19 cellular contexts compared by ENCODE assay signal in the genomic region with DNA sequence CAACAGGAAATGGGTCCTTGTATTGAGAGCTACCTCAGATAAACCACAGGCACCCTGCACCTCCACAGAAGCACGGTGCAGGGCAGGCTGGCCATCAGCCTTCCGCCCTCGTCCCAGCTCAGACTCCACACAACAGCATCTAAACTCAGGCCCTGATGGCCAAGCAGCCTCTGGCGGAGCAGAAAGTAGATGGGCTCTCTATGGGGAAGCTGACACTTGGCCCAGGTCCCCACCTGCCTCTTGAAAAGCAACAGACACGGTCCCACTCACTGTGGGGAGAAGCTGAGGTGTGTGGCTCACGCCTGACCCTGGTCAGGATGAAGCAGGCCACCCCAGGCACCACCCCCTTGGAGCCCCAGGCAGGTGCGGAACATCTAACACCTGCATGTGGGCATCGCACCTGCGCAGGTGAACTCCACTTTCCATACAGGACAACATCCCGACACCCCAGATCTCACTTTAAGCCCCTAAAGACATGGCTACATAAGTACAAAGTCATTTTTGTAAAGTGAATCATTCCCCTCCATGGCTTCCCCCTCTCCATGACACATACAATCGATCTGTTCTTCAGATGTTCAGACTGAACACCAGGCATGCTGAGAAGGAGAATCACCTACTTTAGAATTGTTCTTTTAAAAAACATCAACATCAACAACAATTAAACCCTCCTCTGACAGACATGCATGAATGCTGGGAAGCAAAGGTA.
A peak's percentile ranks its signal among the peaks of the same experiment; 100 is the strongest.
DNase-seq lines count a peak whose midpoint lies in the region; ATAC-seq and TF ChIP-seq lines count a peak whose summit lies in the region.
"Had no signal": no experiment of that assay in that cellular context is flagged by ENCODE, and none has a peak within 500 bp of the region (broad histone marks: within the 10 kb centered on the region; RNA-seq: fewer than 3 reads in every experiment).

No MANE protein-coding gene starts in this region.

- BruUV-seq in mammary epithelial cell (replicated peaks; lab: Mats Ljungman, UMichigan) (no TSS peak), MCF 10A (replicated peaks; lab: Mats Ljungman, UMichigan) (no TSS peak), A673 (replicated peaks; lab: Mats Ljungman, UMichigan) (no TSS peak)

- POLR2A ChIA-PET in MCF 10A (lab: Yijun Ruan, JAX), result no interaction called here
- POLR2A ChIA-PET in A673 (lab: Charles Lee; ENCODE audit: low non-redundant PET), result no interaction called here

- H3K27me3 ChIP-seq in mammary epithelial cell (ENCODE audit: insufficient read depth, low read length) (no peaks in the 10 kb centered on the region), foreskin keratinocyte (no peaks in the 10 kb centered on the region), A673 (replicated peaks; ENCODE audit: insufficient read depth, low read depth, low read length, poor library complexity) (peaks cover 21% of the 10 kb centered on the region)

- no peaks in the 10 kb centered on the region for H4K20me1 ChIP-seq in mammary epithelial cell (ENCODE audit: insufficient read depth, low read length)

- WGBS in mammary epithelial cell (ENCODE audit: low coverage, missing lambda C conversion rate), result 84% methylated on average over 10 of the region's 11 CpGs

- ATAC-seq in foreskin keratinocyte, result peak; percentile 70
- ATAC-seq: HepG2, K562, SK-N-SH treated with all-trans-retinoic acid at 6 μM for 48 hours, T-cell had no signal

- H3K27ac ChIP-seq in mammary epithelial cell (ENCODE audit: insufficient read depth, low read depth, low read length), result peak overlapping the region; percentile 60
- H3K27ac ChIP-seq in foreskin keratinocyte, result no peak overlapping the region
- H3K27ac ChIP-seq in A673 (ENCODE audit: low read depth, low read length, poor library complexity, severe bottlenecking), result no peak overlapping the region
- H3K27ac ChIP-seq: RWPE1 had no signal

- no peak overlapping the region for H3K4me3 Mint-ChIP-seq in MCF 10A (ENCODE audit: unreplicated experiment)
- H3K4me3 Mint-ChIP-seq: CD8-positive, alpha-beta memory T cell; T-cell had no signal

- TF ChIP-seq CTCF in mammary epithelial cell (conservative IDR thresholded peaks at IDR 0.05 in 1 of 2, IDR thresholded peaks at IDR 0.05 in 1 of 2; ENCODE audit: extremely low read depth in 1 of 2, insufficient read depth in 1 of 2, low read depth in 1 of 2, low read length in 2 of 2) (no peak), MCF 10A (IDR thresholded peaks at IDR 0.05; ENCODE audit: unreplicated experiment) (no peak), foreskin keratinocyte (conservative IDR thresholded peaks at IDR 0.05) (no peak), A673 (conservative IDR thresholded peaks at IDR 0.05; ENCODE audit: low read depth, low read length) (no peak)

- no peaks in the 10 kb centered on the region for H3K9me3 Mint-ChIP-seq in MCF 10A (ENCODE audit: unreplicated experiment)
- H3K9me3 Mint-ChIP-seq: T-cell had no signal

- no peaks in the 10 kb centered on the region for H3K27me3 Mint-ChIP-seq in MCF 10A (ENCODE audit: insufficient read depth, unreplicated experiment)

- peak overlapping the region; percentile 38 for H2AFZ ChIP-seq in mammary epithelial cell (ENCODE audit: low read depth, low read length)

- H3K4me3 ChIP-seq in mammary epithelial cell (replicated peaks in 1 of 3; ENCODE audit: insufficient read depth in 1 of 3, low read depth in 2 of 3, low read length in 3 of 3) (no peak overlapping the region), A673 (ENCODE audit: low read depth, low read length, poor library complexity, severe bottlenecking) (no peak overlapping the region)
- H3K4me3 ChIP-seq: K562 had no signal

- H3K4me1 Mint-ChIP-seq in MCF 10A (ENCODE audit: insufficient read depth, unreplicated experiment), result peaks cover 12% of the 10 kb centered on the region
- H3K4me1 Mint-ChIP-seq: CD8-positive, alpha-beta memory T cell; T-cell had no signal

- intact Hi-C loops in mammary epithelial cell (cut with micrococcal nuclease) (no loop called here), MCF 10A (cut with micrococcal nuclease) (no loop called here), A673 (cut with micrococcal nuclease; ENCODE audit: unreplicated experiment) (no loop called here)

- no peak overlapping the region for H3K27ac Mint-ChIP-seq in MCF 10A (ENCODE audit: low read depth, unreplicated experiment)
- H3K27ac Mint-ChIP-seq: CD8-positive, alpha-beta memory T cell; T-cell had no signal

- no peaks in the 10 kb centered on the region for H3K36me3 Mint-ChIP-seq in MCF 10A (ENCODE audit: insufficient read depth, unreplicated experiment)
- H3K36me3 Mint-ChIP-seq: CD8-positive, alpha-beta memory T cell; T-cell had no signal

- in situ Hi-C loops in mammary epithelial cell (cut with MboI; ENCODE audit: low sequenced_read_pairs in 2 of 2), result no loop called here

- DNase-seq in mammary epithelial cell (no peak), MCF 10A (ENCODE audit: unreplicated experiment) (no peak), NCI-H345 treated with DMSO at 0.1 percent for 48 hours (lab: John Stamatoyannopoulos, UW; ENCODE audit: unreplicated experiment) (peak; percentile 83), foreskin keratinocyte (no peak), HK-2 (ENCODE audit: unreplicated experiment) (no peak), A673 (ENCODE audit: low spot score) (no peak), NCI-H748 (lab: John Stamatoyannopoulos, UW; ENCODE audit: unreplicated experiment) (no peak)
- DNase-seq: CD8-positive, alpha-beta memory T cell; NCI-H1092; NCI-H1436; NCI-H1930; NCI-H2171 treated with DMSO at 0.1 percent for 48 hours; NCI-H446 treated with DMSO at 0.1 percent for 48 hours; NCI-H748 treated with DMSO at 0.1 percent for 48 hours; T-cell had no signal

- H3K9me3 ChIP-seq in mammary epithelial cell (replicated peaks; ENCODE audit: insufficient read depth, low read length) (no peaks in the 10 kb centered on the region), A673 (ENCODE audit: low read depth, low read length, poor library complexity, severe bottlenecking) (no peaks in the 10 kb centered on the region)

- H3K4me1 ChIP-seq in mammary epithelial cell (ENCODE audit: insufficient read depth, low read length) (peaks cover 47% of the 10 kb centered on the region), foreskin keratinocyte (peaks cover 7% of the 10 kb centered on the region), A673 (ENCODE audit: insufficient read depth, low read length, poor library complexity, severe bottlenecking) (no peaks in the 10 kb centered on the region)

- peak overlapping the region; percentile 29 for H3K4me2 ChIP-seq in mammary epithelial cell (ENCODE audit: insufficient read depth, low read depth, low read length)

- CTCF ChIA-PET in mammary epithelial cell (lab: Charles Lee; ENCODE audit: low non-redundant PET) (no interaction called here), MCF 10A (lab: Yijun Ruan, JAX) (no interaction called here), A673 (lab: Charles Lee) (no interaction called here)

- H3K79me2 ChIP-seq in mammary epithelial cell (ENCODE audit: insufficient read depth, low read length), result no peaks in the 10 kb centered on the region

- dilution Hi-C loops in mammary epithelial cell (cut with HindIII; ENCODE audit: low sequenced_read_pairs), result loop anchor here (5.0 kb wide), 1 partner anchor 48 kb away; no protein-coding TSS in a partner anchor

- no peaks in the 10 kb centered on the region for H3K36me3 ChIP-seq in mammary epithelial cell (ENCODE audit: insufficient read depth, low read length)
- H3K36me3 ChIP-seq in A673 (ENCODE audit: insufficient read depth, low read length, poor library complexity, severe bottlenecking), result no peaks in the 10 kb centered on the region

- no peak overlapping the region for H3K9ac ChIP-seq in mammary epithelial cell (ENCODE audit: insufficient read depth, low read length)
